ENCODE assay signal across 29 cellular contexts in genomic region chr16:88208112-88208511, GRCh38.
"Had no signal": no experiment of that assay in that cellular context is flagged by ENCODE, and none has a peak within 500 bp of the region (broad histone marks: within the 10 kb centered on the region; RNA-seq: fewer than 3 reads in every experiment).

No MANE protein-coding gene starts in this region.

- H3K36me3 Mint-ChIP-seq: activated naive CD4-positive, alpha-beta T cell treated with anti-CD3 and anti-CD28 coated beads, Interleukin-2, amount 50 U/mL, for 72 hours; brain had no signal

- ATAC-seq: activated CD4-positive, alpha-beta T cell treated with anti-CD3 and anti-CD28 coated beads for 36 hours; activated CD8-positive, alpha-beta T cell treated with anti-CD3 and anti-CD28 coated beads, Interleukin-2, amount 10 ng/mL, durations not matched to agents 7 days and 5 days; activated naive CD4-positive, alpha-beta T cell treated with anti-CD3 and anti-CD28 coated beads, Interleukin-2, amount 50 U/mL, for 72 hours had no signal

- H3K4me3 Mint-ChIP-seq: activated CD4-positive, alpha-beta T cell treated with anti-CD3 and anti-CD28 coated beads for 36 hours; activated CD4-positive, alpha-beta T cell treated with anti-CD3 and anti-CD28 coated beads, Interleukin-2, amount 10 ng/mL, durations not matched to agents 7 days and 5 days; activated CD8-positive, alpha-beta T cell treated with anti-CD3 and anti-CD28 coated beads, Interleukin-2, amount 10 ng/mL, durations not matched to agents 7 days and 5 days; activated naive CD4-positive, alpha-beta T cell treated with anti-CD3 and anti-CD28 coated beads for 36 hours; activated T-cell treated with anti-CD3 and anti-CD28 coated beads, Interleukin-2, amount 50 U/mL, for 24 hours; activated T-helper 1 cell treated with anti-CD3 and anti-CD28 coated beads, Interleukin-12 subunit alpha, Interleukin-12 subunit beta, Interleukin-2, Interleukin-4 antibody, amounts not matched to agents 30 ng/mL and 10 ng/mL and 1 ng/mL, durations not matched to agents 14 hours and 24 hours and 36 hours; brain; T-helper 1 cell treated with Interleukin-12 subunit alpha and Interleukin-12 subunit beta and Interleukin-4 antibody, amounts not matched to agents 30 μg/mL and 1 μg/mL, for 36 hours; T-helper 2 cell treated with Interferon-gamma antibody and Interleukin-4, amounts not matched to agents 5 μg/mL and 100 μg/mL, for 36 hours had no signal

- H3K4me3 ChIP-seq: adrenal gland, Peyer's patch, SJSA1 had no signal

- H3K27me3 Mint-ChIP-seq: activated CD4-positive, alpha-beta T cell treated with anti-CD3 and anti-CD28 coated beads for 36 hours; activated T-cell treated with anti-CD3 and anti-CD28 coated beads, Interleukin-2, amount 50 U/mL, for 24 hours had no signal

- H3K4me1 Mint-ChIP-seq: activated CD4-positive, alpha-beta T cell treated with anti-CD3 and anti-CD28 coated beads for 36 hours; activated CD4-positive, alpha-beta T cell treated with anti-CD3 and anti-CD28 coated beads, Interleukin-2, amount 10 ng/mL, durations not matched to agents 7 days and 5 days; brain had no signal

- H3K9me3 Mint-ChIP-seq: T-helper 1 cell treated with Interleukin-12 subunit alpha and Interleukin-12 subunit beta and Interleukin-4 antibody, amounts not matched to agents 30 μg/mL and 1 μg/mL, for 36 hours had no signal

- H3K27ac ChIP-seq: adrenal gland, Peyer's patch, SJSA1 had no signal

- FAIRE-seq: bronchial epithelial cell, TTC549 had no signal

- H3K4me2 ChIP-seq: SK-N-SH had no signal

- H3K27me3 ChIP-seq: adrenal gland, Peyer's patch, SJSA1 had no signal

- DNase-seq: activated CD4-positive, alpha-beta T cell treated with anti-CD3 and anti-CD28 coated beads for 36 hours; activated CD4-positive, alpha-beta T cell treated with anti-CD3 and anti-CD28 coated beads, Interleukin-2, amount 10 ng/mL, durations not matched to agents 7 days and 5 days; activated CD4-positive, alpha-beta T cell treated with anti-CD3 and anti-CD28 coated beads, Interleukin-2, amount 50 U/mL, for 48 hours; activated CD8-positive, alpha-beta T cell treated with anti-CD3 and anti-CD28 coated beads, Interleukin-2, amount 10 ng/mL, durations not matched to agents 7 days and 5 days; activated gamma-delta T cell treated with Interleukin-2 at 50 U/mL for 16 hours; activated naive CD4-positive, alpha-beta T cell treated with anti-CD3 and anti-CD28 coated beads for 36 hours; activated T-cell treated with anti-CD3 and anti-CD28 coated beads, Interleukin-2, amount 50 U/mL, for 24 hours; adrenal gland; central memory CD4-positive, alpha-beta T cell; NCI-H1105; NCI-H1417 treated with DMSO at 0.1 percent for 48 hours; NCI-H1930; NCI-H2081 treated with DMSO at 0.1 percent for 48 hours; NCI-H510A; NCI-H526; NCI-H748 treated with DMSO at 0.1 percent for 48 hours; NK-92 treated with Interleukin-12 subunit alpha and Interleukin-12 subunit beta, amount 100 ng/mL, for 24 hours; RPMI8226; SHP77 treated with DMSO at 0.1 percent for 48 hours; SK-N-SH had no signal

- H3K9me3 ChIP-seq: adrenal gland, Peyer's patch, SJSA1, SK-N-SH had no signal

- H3K4me1 ChIP-seq: adrenal gland, Peyer's patch had no signal

- H3K36me3 ChIP-seq: adrenal gland, Peyer's patch, SJSA1 had no signal

- H3K27ac Mint-ChIP-seq: activated CD4-positive, alpha-beta T cell treated with anti-CD3 and anti-CD28 coated beads for 36 hours; activated CD4-positive, alpha-beta T cell treated with anti-CD3 and anti-CD28 coated beads, Interleukin-2, amount 10 ng/mL, durations not matched to agents 7 days and 5 days; activated CD8-positive, alpha-beta T cell treated with anti-CD3 and anti-CD28 coated beads, Interleukin-2, amount 10 ng/mL, durations not matched to agents 7 days and 5 days; activated naive CD4-positive, alpha-beta T cell treated with anti-CD3 and anti-CD28 coated beads for 36 hours; activated naive CD4-positive, alpha-beta T cell treated with anti-CD3 and anti-CD28 coated beads, Interleukin-2, amount 50 U/mL, for 72 hours; activated T-cell treated with anti-CD3 and anti-CD28 coated beads, Interleukin-2, amount 50 U/mL, for 24 hours; activated T-helper 1 cell treated with anti-CD3 and anti-CD28 coated beads, Interleukin-12 subunit alpha, Interleukin-12 subunit beta, Interleukin-2, Interleukin-4 antibody, amounts not matched to agents 30 ng/mL and 10 ng/mL and 1 ng/mL, durations not matched to agents 14 hours and 24 hours and 36 hours; T-helper 1 cell treated with Interleukin-12 subunit alpha and Interleukin-12 subunit beta and Interleukin-4 antibody, amounts not matched to agents 30 μg/mL and 1 μg/mL, for 36 hours; T-helper 2 cell treated with Interferon-gamma antibody and Interleukin-4, amounts not matched to agents 5 μg/mL and 100 μg/mL, for 36 hours had no signal
